15 cellular contexts compared by ENCODE assay signal in genomic region chr3:116339441-116340028, GRCh38.
DNase-seq lines count a peak whose midpoint lies in the region; ATAC-seq and TF ChIP-seq lines count a peak whose summit lies in the region.
"Had no signal": no experiment of that assay in that cellular context is flagged by ENCODE, and none has a peak within 500 bp of the region (broad histone marks: within the 10 kb centered on the region; RNA-seq: fewer than 3 reads in every experiment).

No MANE protein-coding gene starts in this region.

- H4K20me1 ChIP-seq in SK-N-SH (ENCODE audit: insufficient read depth): no peaks in the 10 kb centered on the region
- H4K20me1 ChIP-seq: BLaER1 treated with 17β-estradiol and CSF1 and Interleukin-3, amounts not matched to agents 10 nM and 100 nM had no signal

- H3K4me3 ChIP-seq in SK-N-SH (ENCODE audit: low read depth in 2 of 2, low read length in 1 of 2): 0 out of 4 replicates have a peak overlapping the region, but pooled peaks of 1 of the 2 experiments have one; percentile 3
- H3K4me3 ChIP-seq: BLaER1 treated with 17β-estradiol and CSF1 and Interleukin-3, amounts not matched to agents 10 nM and 100 nM; gastroesophageal sphincter had no signal

- H3K4me2 ChIP-seq in SK-N-SH: peak overlapping the region; percentile 18; the same call in 1 of the 2 replicates
- H3K4me2 ChIP-seq: BLaER1 treated with 17β-estradiol and CSF1 and Interleukin-3, amounts not matched to agents 10 nM and 100 nM had no signal

- H3K27me3 ChIP-seq in SK-N-SH (ENCODE audit: insufficient read depth): no peaks in the 10 kb centered on the region
- H3K27me3 ChIP-seq: BLaER1 treated with 17β-estradiol and CSF1 and Interleukin-3, amounts not matched to agents 10 nM and 100 nM; gastroesophageal sphincter had no signal

- TF ChIP-seq EP300 in SK-N-SH (IDR thresholded peaks at IDR 0.05; ENCODE audit: borderline replicate concordance in 1 of 2, low read depth in 1 of 2, low read length in 1 of 2): peak; percentile 35 to 91; a peak in 2 of 4 replicates

- WGBS in SK-N-SH (ENCODE audit: low lambda C conversion rate): 30% methylated on average over 4 of the region's 4 CpGs

- H3K27ac ChIP-seq in SK-N-SH (ENCODE audit: low read depth in 2 of 2, low read length in 1 of 2): peak overlapping the region; percentile 77 to 83
- H3K27ac ChIP-seq: BLaER1 treated with 17β-estradiol and CSF1 and Interleukin-3, amounts not matched to agents 10 nM and 100 nM; gastroesophageal sphincter had no signal

- no peaks in the 10 kb centered on the region for H3K36me3 Mint-ChIP-seq in mesothelial cell of epicardium
- H3K36me3 Mint-ChIP-seq: activated naive CD4-positive, alpha-beta T cell treated with anti-CD3 and anti-CD28 coated beads, Interleukin-2, amount 10 ng/mL, durations not matched to agents 7 days and 5 days; stimulated activated memory B cell treated with anti-CD40 and anti-IgM and Interleukin-4, amounts not matched to agents 10 μg/mL and 1 μg/mL and 100 μg/mL, for 72 hours had no signal

- H3K9me3 ChIP-seq in SK-N-SH: no peaks in the 10 kb centered on the region
- H3K9me3 ChIP-seq: BLaER1 treated with 17β-estradiol and CSF1 and Interleukin-3, amounts not matched to agents 10 nM and 100 nM; gastroesophageal sphincter had no signal

- H3K27ac Mint-ChIP-seq in mesothelial cell of epicardium: peak overlapping the region; percentile 54
- H3K27ac Mint-ChIP-seq: activated naive CD4-positive, alpha-beta T cell treated with anti-CD3 and anti-CD28 coated beads, Interleukin-2, amount 10 ng/mL, durations not matched to agents 7 days and 5 days; stimulated activated memory B cell treated with anti-CD40 and anti-IgM and Interleukin-4, amounts not matched to agents 10 μg/mL and 1 μg/mL and 100 μg/mL, for 72 hours had no signal

- TF ChIP-seq CTCF in SK-N-SH (IDR thresholded peaks at IDR 0.05) (no peak), mesothelial cell of epicardium (IDR thresholded peaks at IDR 0.05; ENCODE audit: unreplicated experiment) (no peak)

- H3F3A ChIP-seq in SK-N-SH (replicated peaks; ENCODE audit: insufficient read depth): no peaks in the 10 kb centered on the region

- H3K79me2 ChIP-seq in SK-N-SH (ENCODE audit: insufficient read depth): no peaks in the 10 kb centered on the region

- peaks cover 13 to 17% of the 10 kb centered on the region in 2 experiments; a peak in 3 of 4 replicates for H3K4me1 ChIP-seq in SK-N-SH (ENCODE audit: control insufficient read depth in 1 of 2, insufficient read depth in 2 of 2, low read depth in 1 of 2, low read length in 1 of 2)
- H3K4me1 ChIP-seq: BLaER1 treated with 17β-estradiol and CSF1 and Interleukin-3, amounts not matched to agents 10 nM and 100 nM; gastroesophageal sphincter had no signal

- peaks cover 5% of the 10 kb centered on the region for H3K9me3 Mint-ChIP-seq in mesothelial cell of epicardium
- H3K9me3 Mint-ChIP-seq: stimulated activated memory B cell treated with anti-CD40 and anti-IgM and Interleukin-4, amounts not matched to agents 10 μg/mL and 1 μg/mL and 100 μg/mL, for 72 hours had no signal

- no peak for TF ChIP-seq RAD21 in SK-N-SH (IDR thresholded peaks at IDR 0.05; ENCODE audit: low read length)

- POLR2A ChIA-PET in SK-N-SH (lab: Yijun Ruan, JAX): no interaction called here

- H3K36me3 ChIP-seq in SK-N-SH (replicated peaks in 1 of 2; ENCODE audit: control insufficient read depth in 1 of 2, insufficient read depth in 2 of 2, low read length in 1 of 2): no peaks in the 10 kb centered on the region
- H3K36me3 ChIP-seq: BLaER1 treated with 17β-estradiol and CSF1 and Interleukin-3, amounts not matched to agents 10 nM and 100 nM; gastroesophageal sphincter had no signal

- DNase-seq in Ammon's horn (ENCODE audit: low spot score) (peak; percentile 36), SK-N-SH (no peak), fibroblast of peridontal ligament (ENCODE audit: extremely low read depth) (peak; percentile 77), mesothelial cell of epicardium (ENCODE audit: low spot score in 2 of 2, unreplicated experiment in 2 of 2) (peak in 1 of 2 experiments; percentile 39), GM19238 (ENCODE audit: insufficient read length, low spot score) (no peak), NCI-H774 (lab: John Stamatoyannopoulos, UW) (no peak)
- no peak for DNase-seq in activated CD4-positive, alpha-beta T cell treated with anti-CD3 and anti-CD28 coated beads for 4 hours
- DNase-seq: activated CD8-positive, alpha-beta memory T cell treated with anti-CD3 and anti-CD28 coated beads for 24 hours; activated naive CD4-positive, alpha-beta T cell treated with anti-CD3 and anti-CD28 coated beads, Interleukin-2, amount 10 ng/mL, durations not matched to agents 7 days and 5 days; GF-D8; T1000 had no signal

- H3K9ac ChIP-seq in SK-N-SH: peak overlapping the region; percentile 13; the same call in 1 of the 2 replicates
- H3K9ac ChIP-seq: BLaER1 treated with 17β-estradiol and CSF1 and Interleukin-3, amounts not matched to agents 10 nM and 100 nM had no signal

- no peaks in the 10 kb centered on the region for H3K27me3 Mint-ChIP-seq in mesothelial cell of epicardium (ENCODE audit: low read depth)
- H3K27me3 Mint-ChIP-seq: activated naive CD4-positive, alpha-beta T cell treated with anti-CD3 and anti-CD28 coated beads, Interleukin-2, amount 10 ng/mL, durations not matched to agents 7 days and 5 days; stimulated activated memory B cell treated with anti-CD40 and anti-IgM and Interleukin-4, amounts not matched to agents 10 μg/mL and 1 μg/mL and 100 μg/mL, for 72 hours had no signal

- H3K4me3 Mint-ChIP-seq in mesothelial cell of epicardium: no peak overlapping the region
- H3K4me3 Mint-ChIP-seq: activated naive CD4-positive, alpha-beta T cell treated with anti-CD3 and anti-CD28 coated beads, Interleukin-2, amount 10 ng/mL, durations not matched to agents 7 days and 5 days; stimulated activated memory B cell treated with anti-CD40 and anti-IgM and Interleukin-4, amounts not matched to agents 10 μg/mL and 1 μg/mL and 100 μg/mL, for 72 hours had no signal

- ATAC-seq in GM18867 (IDR thresholded peaks at IDR 0.05; ENCODE audit: unreplicated experiment): no peak
- ATAC-seq: gastroesophageal sphincter; stimulated activated memory B cell treated with anti-CD40 and anti-IgM and Interleukin-4, amounts not matched to agents 10 μg/mL and 1 μg/mL and 100 μg/mL, for 72 hours had no signal

- H3K9me2 ChIP-seq in SK-N-SH: no peaks in the 10 kb centered on the region

- CTCF ChIA-PET in SK-N-SH (lab: Yijun Ruan, JAX): no interaction called here

- peaks cover 30% of the 10 kb centered on the region for H3K4me1 Mint-ChIP-seq in mesothelial cell of epicardium
- H3K4me1 Mint-ChIP-seq: activated naive CD4-positive, alpha-beta T cell treated with anti-CD3 and anti-CD28 coated beads, Interleukin-2, amount 10 ng/mL, durations not matched to agents 7 days and 5 days; stimulated activated memory B cell treated with anti-CD40 and anti-IgM and Interleukin-4, amounts not matched to agents 10 μg/mL and 1 μg/mL and 100 μg/mL, for 72 hours had no signal

- 0 out of 2 replicates have a peak overlapping the region, but pooled peaks have one; percentile 5 for H2AFZ ChIP-seq in SK-N-SH (ENCODE audit: low read depth)

TF ChIP-seq in SK-N-SH, 30 proteins besides CTCF, POLR2A, EP300 and RAD21 (continues in another document):
- 0 out of 2 replicates have a peak, but pooled peaks have one; percentile 24 for TF ChIP-seq RCOR1 (IDR thresholded peaks at IDR 0.05; ENCODE audit: low read length)
- TF ChIP-seq ELF1 (IDR thresholded peaks at IDR 0.05): no peak
- peak; percentile 94 for TF ChIP-seq TCF12 (IDR thresholded peaks at IDR 0.05)
- peak; percentile 45; the same call in 1 of the 2 replicates for TF ChIP-seq SIN3A (IDR thresholded peaks at IDR 0.05; ENCODE audit: borderline replicate concordance, low read depth, low read length)
- TF ChIP-seq RFX5 (IDR thresholded peaks at IDR 0.05; ENCODE audit: low read length): no peak
- TF ChIP-seq RXRA (IDR thresholded peaks at IDR 0.05; ENCODE audit: borderline replicate concordance, low read depth): peak; percentile 65; the same call in 1 of the 2 replicates
- no peak for TF ChIP-seq FOXJ3 (CRISPR knock-in tag; IDR thresholded peaks at IDR 0.05)
- no peak for TF ChIP-seq USF1 (IDR thresholded peaks at IDR 0.05; ENCODE audit: borderline replicate concordance, low read depth)
- no peak for TF ChIP-seq TAF1 (IDR thresholded peaks at IDR 0.05; ENCODE audit: borderline replicate concordance, low read depth, low read length)
- TF ChIP-seq SMC3 (IDR thresholded peaks at IDR 0.05; ENCODE audit: low read depth, low read length): no peak
- TF ChIP-seq USF2 (IDR thresholded peaks at IDR 0.05; ENCODE audit: borderline replicate concordance, low read depth, low read length): no peak
- peak; percentile 10; the same call in 1 of the 2 replicates for TF ChIP-seq GATA2 (CRISPR knock-in tag; IDR thresholded peaks at IDR 0.05)
- no peak for TF ChIP-seq IRF3 (IDR thresholded peaks at IDR 0.05; ENCODE audit: low read depth, low read length)
- no peak for TF ChIP-seq NRF1 (IDR thresholded peaks at IDR 0.05; ENCODE audit: low read depth, low read length)
- TF ChIP-seq MEF2A (IDR thresholded peaks at IDR 0.05; ENCODE audit: borderline replicate concordance, low read depth): peak; percentile 56; the same call in 1 of the 2 replicates

Comparison
In these comparisons a context has a peak if more than half of its experiments do, and no peak if none do; other contexts are left out.
1. DNase-seq: peak in Ammon's horn (single experiment) and fibroblast of peridontal ligament (single experiment); none in SK-N-SH (single experiment), GM19238 (single experiment), NCI-H774 (single experiment) and activated CD4-positive, alpha-beta T cell treated with anti-CD3 and anti-CD28 coated beads for 4 hours (0 of 2).